ENCODE assay signal across 28 cellular contexts in genomic region chr17:81020443-81020766, GRCh38. TPM values are rescaled to one million over a fixed set of nuclear protein-coding genes. Genes with fewer than 3 reads are reported as not detected.
DNase-seq lines count a peak whose midpoint lies in the region; ATAC-seq and TF ChIP-seq lines count a peak whose summit lies in the region.
"Had no signal": no experiment of that assay in that cellular context is flagged by ENCODE, and none has a peak within 500 bp of the region (broad histone marks: within the 10 kb centered on the region; RNA-seq: fewer than 3 reads in every experiment).

No MANE protein-coding gene starts in this region.

- peaks cover 0 to 5% (median 0%) of the 10 kb centered on the region in 9 donors for H3K9me3 Mint-ChIP-seq in naive thymus-derived CD8-positive, alpha-beta T cell

- peaks cover 0 to 3% (median 0%) of the 10 kb centered on the region in 3 donors for H3K36me3 Mint-ChIP-seq in naive thymus-derived CD8-positive, alpha-beta T cell

- H3K9ac ChIP-seq in stomach smooth muscle (ENCODE audit: low read length in 2 of 2) (peak overlapping the region in 1 of 2 donors; percentile 30), Karpas-422 (ENCODE audit: low read length) (no peak overlapping the region)

- no peaks in the 10 kb centered on the region for H3K9me3 ChIP-seq in RWPE2 (ENCODE audit: severe bottlenecking)
- no peaks in the 10 kb centered on the region for H3K9me3 ChIP-seq in stomach smooth muscle (ENCODE audit: control insufficient read depth in 2 of 2, low read length in 2 of 2)
- peaks cover 3% of the 10 kb centered on the region; the same call in 1 of the 2 replicates for H3K9me3 ChIP-seq in Karpas-422 (ENCODE audit: low read length)
- H3K9me3 ChIP-seq: body of pancreas, ovary, tibial artery had no signal

- no peaks in the 10 kb centered on the region for H3K27me3 Mint-ChIP-seq in naive thymus-derived CD8-positive, alpha-beta T cell
- H3K27me3 Mint-ChIP-seq: activated CD8-positive, alpha-beta T cell treated with anti-CD3 and anti-CD28 coated beads for 36 hours had no signal

- H3K27me3 ChIP-seq in RWPE2 (ENCODE audit: insufficient read depth, poor library complexity, severe bottlenecking) = no peaks in the 10 kb centered on the region
- H3K27me3 ChIP-seq in stomach smooth muscle (ENCODE audit: control insufficient read depth in 1 of 2, insufficient read depth in 2 of 2, low read length in 2 of 2) = no peaks in the 10 kb centered on the region
- no peaks in the 10 kb centered on the region for H3K27me3 ChIP-seq in Karpas-422 (ENCODE audit: low read length)
- H3K27me3 ChIP-seq: MG63, ovary, SJSA1 had no signal

- H3K4me1 ChIP-seq in RWPE2 (ENCODE audit: insufficient read depth, poor library complexity, severe bottlenecking) (peaks cover 6% of the 10 kb centered on the region), stomach smooth muscle (ENCODE audit: control insufficient read depth, insufficient read depth, low read length) (peaks cover 31% of the 10 kb centered on the region), Karpas-422 (ENCODE audit: low read length) (no peaks in the 10 kb centered on the region)
- H3K4me1 ChIP-seq: body of pancreas had no signal

- H3K4me2 ChIP-seq in Karpas-422 (ENCODE audit: low read depth, low read length, poor library complexity, severe bottlenecking) = no peak overlapping the region
- H3K4me2 ChIP-seq: PC-9 had no signal

- no peak for ATAC-seq in RWPE2 (ENCODE audit: low read depth)
- ATAC-seq in naive thymus-derived CD8-positive, alpha-beta T cell = no peak
- ATAC-seq in HG03442 (IDR thresholded peaks at IDR 0.05; ENCODE audit: unreplicated experiment) = no peak
- no peak for ATAC-seq in HG03095 (IDR thresholded peaks at IDR 0.05; ENCODE audit: unreplicated experiment)
- ATAC-seq: activated CD4-positive, CD25-positive, alpha-beta regulatory T cell treated with anti-CD3 and anti-CD28 coated beads, Interleukin-2, amount 50 U/mL, for 24 hours; activated CD8-positive, alpha-beta T cell treated with anti-CD3 and anti-CD28 coated beads for 36 hours; body of pancreas; CD8-positive, alpha-beta T cell; stimulated activated naive CD8-positive, alpha-beta T cell treated with anti-CD3 and anti-CD28 coated beads, Interleukin-15, Interleukin-2, amounts not matched to agents 100 U/mL and 50 U/mL, for 24 hours had no signal

- POLR2A ChIA-PET in naive thymus-derived CD8-positive, alpha-beta T cell (lab: Charles Lee) = interaction anchor here (0.9 to 3.3 kb wide), 5 partner anchors 11 to 28 kb away, joined by 3 to 10 read pairs (median 3); partner anchors contain the start of gene CHMP6

- H3K4me1 Mint-ChIP-seq in naive thymus-derived CD8-positive, alpha-beta T cell = peaks cover 20 to 47% (median 40%) of the 10 kb centered on the region in 4 donors

- no peak overlapping the region for H2AFZ ChIP-seq in Karpas-422 (ENCODE audit: low read length)
- H2AFZ ChIP-seq: PC-9 had no signal

- no peaks in the 10 kb centered on the region for H3K9me2 ChIP-seq in Karpas-422 (replicated peaks; ENCODE audit: insufficient read depth, low read length)

- H3K27ac ChIP-seq in RWPE2 (ENCODE audit: poor library complexity, severe bottlenecking) = peak overlapping the region; percentile 35
- peak overlapping the region; percentile 71 for H3K27ac ChIP-seq in stomach smooth muscle (ENCODE audit: low read length)
- no peak overlapping the region for H3K27ac ChIP-seq in Karpas-422 (ENCODE audit: low read length)
- H3K27ac ChIP-seq: body of pancreas, ovary, PC-9, SJSA1 had no signal

- no peaks in the 10 kb centered on the region for H4K20me1 ChIP-seq in Karpas-422 (ENCODE audit: insufficient read depth, low read depth, low read length)

- H3K79me2 ChIP-seq in Karpas-422 (ENCODE audit: low read length) = no peaks in the 10 kb centered on the region

- no peak for DNase-seq in RWPE2 (ENCODE audit: low spot score)
- DNase-seq in epidermal melanocyte (ENCODE audit: insufficient read length, low spot score) = peak; percentile 6
- no peak for DNase-seq in naive thymus-derived CD8-positive, alpha-beta T cell
- DNase-seq in Karpas-422 = no peak
- no peak for DNase-seq in Ammon's horn (ENCODE audit: low spot score)
- DNase-seq: activated CD8-positive, alpha-beta T cell treated with anti-CD3 and anti-CD28 coated beads for 36 hours; activated gamma-delta T cell treated with Interleukin-2 at 50 U/mL for 16 hours; activated T-cell treated with anti-CD3 and anti-CD28 coated beads for 4 hours; CD8-positive, alpha-beta T cell; DMS153; effector CD8-positive, alpha-beta T cell; foreskin melanocyte; HFFc6; NCI-H2081 treated with DMSO at 0.1 percent for 48 hours; PC-9; stimulated activated naive CD8-positive, alpha-beta T cell treated with anti-CD3 and anti-CD28 coated beads, Interleukin-15, Interleukin-2, amounts not matched to agents 100 U/mL and 50 U/mL, for 24 hours; T-helper 1 cell; tibial artery had no signal

- no peak overlapping the region for H3K4me3 Mint-ChIP-seq in naive thymus-derived CD8-positive, alpha-beta T cell
- H3K4me3 Mint-ChIP-seq: activated CD8-positive, alpha-beta T cell treated with anti-CD3 and anti-CD28 coated beads for 36 hours; CD8-positive, alpha-beta T cell; HFFc6; IgD-negative memory B cell had no signal

- H3K4me3 ChIP-seq in RWPE2 (ENCODE audit: severe bottlenecking) (no peak overlapping the region), stomach smooth muscle (ENCODE audit: low read length in 2 of 2) (peak overlapping the region in 1 of 2 donors; percentile 34), Karpas-422 (ENCODE audit: low read length) (no peak overlapping the region)
- H3K4me3 ChIP-seq: body of pancreas, lung, ovary, PC-9, SJSA1, tibial artery had no signal

- TF ChIP-seq CTCF in RWPE2 (IDR thresholded peaks at IDR 0.05; ENCODE audit: poor library complexity, severe bottlenecking) = no peak

- peak overlapping the region in 6 of 10 donors; percentile 1 to 99 (median 97) for H3K27ac Mint-ChIP-seq in naive thymus-derived CD8-positive, alpha-beta T cell
- H3K27ac Mint-ChIP-seq: activated CD8-positive, alpha-beta T cell treated with anti-CD3 and anti-CD28 coated beads for 36 hours; CD8-positive, alpha-beta T cell; HFFc6 had no signal

- H3K36me3 ChIP-seq in RWPE2 (ENCODE audit: low read depth) = no peaks in the 10 kb centered on the region
- H3K36me3 ChIP-seq in stomach smooth muscle (ENCODE audit: control insufficient read depth in 2 of 2, insufficient read depth in 2 of 2, low read length in 2 of 2) = no peaks in the 10 kb centered on the region
- H3K36me3 ChIP-seq in Karpas-422 (ENCODE audit: insufficient read depth, low read length) = no peaks in the 10 kb centered on the region
- H3K36me3 ChIP-seq: MG63, ovary, SJSA1, tibial artery had no signal

RNA-seq across cellular contexts. Expression of gene BAIAP2, which starts 14.5 kb away (rescaled TPM):
- 10 to 100 TPM in 1 of 2 experiments, 1 to 10 TPM in 1; 7.4 to 11.7 TPM for total RNA-seq in naive thymus-derived CD8-positive, alpha-beta T cell
- 1 to 10 TPM; 2.2 to 6.9 (median 2.6) TPM for polyA plus RNA-seq in naive thymus-derived CD8-positive, alpha-beta T cell
- total RNA-seq in Karpas-422 (2014; rRNA removed; shearing (Covaris generic); ENCODE audit: low replicate concordance) = not detected in 2 replicates

RNA-seq across cellular contexts. Expression of gene CHMP6, which starts 28.8 kb away (rescaled TPM):
- total RNA-seq in naive thymus-derived CD8-positive, alpha-beta T cell = 10 to 100 TPM; 40.1 to 47.6 TPM
- 10 to 100 TPM; 41.3 to 43.2 (median 41.6) TPM for polyA plus RNA-seq in naive thymus-derived CD8-positive, alpha-beta T cell
- 16.1 and 23.1 TPM in 2 replicates for total RNA-seq in Karpas-422 (2014; rRNA removed; shearing (Covaris generic); ENCODE audit: low replicate concordance)
